ENCODE assay signal across 8 cellular contexts in genomic region chr14:64880382-64881121, GRCh38.
DNase-seq lines count a peak whose midpoint lies in the region; ATAC-seq and TF ChIP-seq lines count a peak whose summit lies in the region.

No MANE protein-coding gene starts in this region.

- DNase-seq in GM12864 (ENCODE audit: low read depth): no peak
- DNase-seq in HuH-7 (ENCODE audit: low spot score): peak; percentile 50
- peak; percentile 54 for DNase-seq in SW480 (ENCODE audit: low spot score)
- DNase-seq in activated naive CD8-positive, alpha-beta T cell treated with anti-CD3 and anti-CD28 coated beads, Interleukin-2, amount 50 U/mL, for 16 hours (ENCODE audit: low read depth, low spot score): peak; percentile 24
- peak; percentile 65 for DNase-seq in iPS DF 19.7 (ENCODE audit: low read depth, low spot score)
- no peak for DNase-seq in skeletal muscle cell (ENCODE audit: low read depth)

- TF ChIP-seq CTCF in GM12864 (IDR thresholded peaks at IDR 0.05; ENCODE audit: low read depth, low read length, missing control alignments): no peak

- ATAC-seq in GM18519 (IDR thresholded peaks at IDR 0.05; ENCODE audit: low FRiP score, unreplicated experiment) (no peak), HG03469 (IDR thresholded peaks at IDR 0.05; ENCODE audit: unreplicated experiment) (no peak)

- H3K4me3 ChIP-seq in GM12864 (ENCODE audit: low read depth, low read length): peak overlapping the region; percentile 53
- peak overlapping the region; percentile 23 for H3K4me3 ChIP-seq in skeletal muscle cell (ENCODE audit: low read depth, low read length)

Comparison
In these comparisons a context has a peak if more than half of its experiments do, and no peak if none do; other contexts are left out.
1. DNase-seq: peak in HuH-7 (single experiment), SW480 (single experiment), activated naive CD8-positive, alpha-beta T cell treated with anti-CD3 and anti-CD28 coated beads, Interleukin-2, amount 50 U/mL, for 16 hours (single experiment) and iPS DF 19.7 (single experiment); none in GM12864 (single experiment) and skeletal muscle cell (single experiment).